In genomic region chr3:59341441-59341840, GRCh38 we compare ENCODE assay signal across 22 cellular contexts.
A peak's percentile ranks its signal among the peaks of the same experiment; 100 is the strongest.
DNase-seq lines count a peak whose midpoint lies in the region; ATAC-seq, FAIRE-seq and TF ChIP-seq lines count a peak whose summit lies in the region.
"Had no signal": no experiment of that assay in that cellular context is flagged by ENCODE, and none has a peak within 500 bp of the region (broad histone marks: within the 10 kb centered on the region; RNA-seq: fewer than 3 reads in every experiment).

No MANE protein-coding gene starts in this region.

- FAIRE-seq in H54 (lab: Jason Lieb, UNC) = no peak

- H3K27ac ChIP-seq in aorta (ENCODE audit: low read depth in 1 of 2, low read length in 2 of 2) = no peak overlapping the region
- H3K27ac ChIP-seq: body of pancreas, GM23248, prostate gland, skin epidermis had no signal

- H3K4me1 Mint-ChIP-seq in nephron progenitor cell = peaks cover 46% of the 10 kb centered on the region
- H3K4me1 Mint-ChIP-seq: natural killer cell had no signal

- peak; percentile 58 for DNase-seq in Ammon's horn (ENCODE audit: low spot score)
- peak; percentile 77 for DNase-seq in DMS 273 (lab: John Stamatoyannopoulos, UW; ENCODE audit: unreplicated experiment)
- DNase-seq in cerebellum (ENCODE audit: low spot score) = peak; percentile 41
- no peak for DNase-seq in nephron progenitor cell
- DNase-seq in aorta = no peak
- no peak for DNase-seq in H54 (ENCODE audit: insufficient read length, low spot score)
- no peak for DNase-seq in sciatic nerve (ENCODE audit: low spot score)
- DNase-seq: activated naive CD8-positive, alpha-beta T cell treated with anti-CD3 and anti-CD28 coated beads, Interleukin-2, amount 10 ng/mL, durations not matched to agents 7 days and 5 days; CD4-positive, alpha-beta memory T cell; DND-41; endodermal cell; GM23248; Kasumi-1; natural killer cell; NCI-H2029; RPMI8226; SK-N-SH had no signal

- no peak for TF ChIP-seq POLR2A in H54 (IDR thresholded peaks at IDR 0.05; ENCODE audit: low read depth, low read length)

- H3K27me3 Mint-ChIP-seq in nephron progenitor cell (ENCODE audit: low read depth, poor library complexity) = no peaks in the 10 kb centered on the region
- H3K27me3 Mint-ChIP-seq: activated naive CD8-positive, alpha-beta T cell treated with anti-CD3 and anti-CD28 coated beads, Interleukin-2, amount 10 ng/mL, durations not matched to agents 7 days and 5 days; CD4-positive, alpha-beta memory T cell; stimulated activated memory B cell treated with anti-CD40 and anti-IgM and Interleukin-4, amounts not matched to agents 10 μg/mL and 1 μg/mL and 100 μg/mL, for 72 hours had no signal

- 10 to 29% methylated on average over 4 of the region's 4 CpGs for WGBS in aorta, 2 donors

- H3K36me3 ChIP-seq in aorta (ENCODE audit: control insufficient read depth in 1 of 2, insufficient read depth in 2 of 2, low read length in 1 of 2) = no peaks in the 10 kb centered on the region
- H3K36me3 ChIP-seq: prostate gland had no signal

- no peak overlapping the region for H3K4me3 ChIP-seq in aorta (ENCODE audit: low read length in 2 of 2)
- H3K4me3 ChIP-seq: body of pancreas, GM23248, prostate gland, skin epidermis had no signal

- H3K36me3 Mint-ChIP-seq in nephron progenitor cell (ENCODE audit: low read depth) = no peaks in the 10 kb centered on the region
- H3K36me3 Mint-ChIP-seq: activated naive CD8-positive, alpha-beta T cell treated with anti-CD3 and anti-CD28 coated beads, Interleukin-2, amount 10 ng/mL, durations not matched to agents 7 days and 5 days; CD4-positive, alpha-beta memory T cell; natural killer cell; stimulated activated memory B cell treated with anti-CD40 and anti-IgM and Interleukin-4, amounts not matched to agents 10 μg/mL and 1 μg/mL and 100 μg/mL, for 72 hours had no signal

- intact Hi-C loops in aorta (cut with DNase I) = no loop called here
- intact Hi-C loops in sciatic nerve (cut with DNase I) = no loop called here

- peak overlapping the region; percentile 16 for H3K4me3 Mint-ChIP-seq in nephron progenitor cell
- H3K4me3 Mint-ChIP-seq: activated naive CD8-positive, alpha-beta T cell treated with anti-CD3 and anti-CD28 coated beads, Interleukin-2, amount 10 ng/mL, durations not matched to agents 7 days and 5 days; CD4-positive, alpha-beta memory T cell; endodermal cell; natural killer cell; stimulated activated memory B cell treated with anti-CD40 and anti-IgM and Interleukin-4, amounts not matched to agents 10 μg/mL and 1 μg/mL and 100 μg/mL, for 72 hours had no signal

- H3K4me1 ChIP-seq in aorta (ENCODE audit: control insufficient read depth in 1 of 2, insufficient read depth in 2 of 2, low read length in 2 of 2) = no peaks in the 10 kb centered on the region
- H3K4me1 ChIP-seq: body of pancreas, prostate gland had no signal

- TF ChIP-seq CTCF in nephron progenitor cell (IDR thresholded peaks at IDR 0.05) = no peak

- H3K27me3 ChIP-seq in aorta (ENCODE audit: control insufficient read depth in 1 of 2, insufficient read depth in 2 of 2, low read length in 1 of 2) = no peaks in the 10 kb centered on the region
- H3K27me3 ChIP-seq: body of pancreas had no signal

- H3K9me3 ChIP-seq in aorta (ENCODE audit: control insufficient read depth, low read length) = peaks cover 2% of the 10 kb centered on the region
- H3K9me3 ChIP-seq: body of pancreas, prostate gland, SK-N-SH had no signal

- no peak for ATAC-seq in aorta (ENCODE audit: low FRiP score)
- no peak for ATAC-seq in sciatic nerve
- ATAC-seq: body of pancreas; natural killer cell; stimulated activated memory B cell treated with anti-CD40 and anti-IgM and Interleukin-4, amounts not matched to agents 10 μg/mL and 1 μg/mL and 100 μg/mL, for 72 hours had no signal

- H3K27ac Mint-ChIP-seq in nephron progenitor cell = peak overlapping the region; percentile 37
- H3K27ac Mint-ChIP-seq: activated naive CD8-positive, alpha-beta T cell treated with anti-CD3 and anti-CD28 coated beads, Interleukin-2, amount 10 ng/mL, durations not matched to agents 7 days and 5 days; activated T-helper 2 cell treated with anti-CD3 and anti-CD28 coated beads, Interferon-gamma antibody, Interleukin-2, Interleukin-4, amounts not matched to agents 10 μg/mL and 5 μg/mL and 100 μg/mL, durations not matched to agents 14 hours and 24 hours and 36 hours; CD4-positive, alpha-beta memory T cell; endodermal cell; natural killer cell; stimulated activated memory B cell treated with anti-CD40 and anti-IgM and Interleukin-4, amounts not matched to agents 10 μg/mL and 1 μg/mL and 100 μg/mL, for 72 hours had no signal

- H3K9me3 Mint-ChIP-seq in nephron progenitor cell = peaks cover under 1% of the 10 kb centered on the region
- H3K9me3 Mint-ChIP-seq: activated naive CD8-positive, alpha-beta T cell treated with anti-CD3 and anti-CD28 coated beads, Interleukin-2, amount 10 ng/mL, durations not matched to agents 7 days and 5 days; activated T-helper 2 cell treated with anti-CD3 and anti-CD28 coated beads, Interferon-gamma antibody, Interleukin-2, Interleukin-4, amounts not matched to agents 10 μg/mL and 5 μg/mL and 100 μg/mL, durations not matched to agents 14 hours and 24 hours and 36 hours; natural killer cell; stimulated activated memory B cell treated with anti-CD40 and anti-IgM and Interleukin-4, amounts not matched to agents 10 μg/mL and 1 μg/mL and 100 μg/mL, for 72 hours had no signal

Comparison
In these comparisons a context has a peak if more than half of its experiments do, and no peak if none do; other contexts are left out.
1. DNase-seq: peak in Ammon's horn (single experiment), DMS 273 (single experiment) and cerebellum (single experiment); none in nephron progenitor cell (single experiment), aorta (0 of 2), H54 (single experiment) and sciatic nerve (single experiment).